Comparison of ENCODE assay signal across 12 cellular contexts in genomic region chr1:219554109-219554508, GRCh38. TPM values are rescaled to one million over a fixed set of nuclear protein-coding genes. Genes with fewer than 3 reads are reported as not detected.
DNase-seq lines count a peak whose midpoint lies in the region; TF ChIP-seq lines count a peak whose summit lies in the region.
"Had no signal": no experiment of that assay in that cellular context is flagged by ENCODE, and none has a peak within 500 bp of the region (broad histone marks: within the 10 kb centered on the region; RNA-seq: fewer than 3 reads in every experiment).

No MANE protein-coding gene starts in this region.

- peak; percentile 37 for DNase-seq in amniotic epithelial cell (ENCODE audit: low read depth)
- peak; percentile 66 for DNase-seq in fibroblast of peridontal ligament (ENCODE audit: extremely low read depth)
- DNase-seq in mesothelial cell of epicardium (ENCODE audit: low spot score in 2 of 2, unreplicated experiment in 2 of 2): no peak
- no peak for DNase-seq in hepatocyte (ENCODE audit: low spot score)
- no peak for DNase-seq in NCI-H510A (lab: John Stamatoyannopoulos, UW)
- DNase-seq in GOT3 (lab: John Stamatoyannopoulos, UW): no peak
- DNase-seq: AML-193; CD8-positive, alpha-beta memory T cell; DMS53; HCEC 1CT; HFFc6 had no signal

- WGBS in hepatocyte (ENCODE audit: low lambda C conversion rate, missing lambda C conversion rate): 85% methylated on average over 3 of the region's 3 CpGs

- no peaks in the 10 kb centered on the region for H3K9me3 Mint-ChIP-seq in mesothelial cell of epicardium

- no peaks in the 10 kb centered on the region for H3K9me3 ChIP-seq in hepatocyte (ENCODE audit: low read depth)
- H3K9me3 ChIP-seq: BLaER1 had no signal

- no peak overlapping the region for H3K4me3 ChIP-seq in hepatocyte
- H3K4me3 ChIP-seq: BLaER1 had no signal

- no peaks in the 10 kb centered on the region for H3K36me3 ChIP-seq in hepatocyte (replicated peaks; ENCODE audit: insufficient read depth, low read depth)
- H3K36me3 ChIP-seq: BLaER1 had no signal

- no peaks in the 10 kb centered on the region for H4K20me1 ChIP-seq in hepatocyte (ENCODE audit: insufficient read depth, poor library complexity, severe bottlenecking)
- H4K20me1 ChIP-seq: BLaER1 had no signal

- H3K4me1 ChIP-seq in hepatocyte (ENCODE audit: insufficient read depth): no peaks in the 10 kb centered on the region

- H3K27me3 Mint-ChIP-seq in mesothelial cell of epicardium (ENCODE audit: low read depth): no peaks in the 10 kb centered on the region
- H3K27me3 Mint-ChIP-seq: CD8-positive, alpha-beta memory T cell had no signal

- TF ChIP-seq CTCF in mesothelial cell of epicardium (IDR thresholded peaks at IDR 0.05; ENCODE audit: unreplicated experiment) (no peak), hepatocyte (IDR thresholded peaks at IDR 0.05; ENCODE audit: poor library complexity) (no peak)

- peak overlapping the region; percentile 0 for H3K27ac Mint-ChIP-seq in mesothelial cell of epicardium
- H3K27ac Mint-ChIP-seq: CD8-positive, alpha-beta memory T cell; HFFc6 had no signal

- H2AFZ ChIP-seq in hepatocyte: no peak overlapping the region

- H3K79me2 ChIP-seq in hepatocyte: no peaks in the 10 kb centered on the region

- H3K27ac ChIP-seq in hepatocyte: no peak overlapping the region
- H3K27ac ChIP-seq: BLaER1 had no signal

- no peak overlapping the region for H3K4me2 ChIP-seq in hepatocyte
- H3K4me2 ChIP-seq: BLaER1 had no signal

- H3K36me3 Mint-ChIP-seq in mesothelial cell of epicardium: no peaks in the 10 kb centered on the region
- H3K36me3 Mint-ChIP-seq: CD8-positive, alpha-beta memory T cell had no signal

- no peaks in the 10 kb centered on the region for H3K27me3 ChIP-seq in hepatocyte
- H3K27me3 ChIP-seq: BLaER1 had no signal

- H3K9me2 ChIP-seq in hepatocyte (replicated peaks; ENCODE audit: insufficient read depth): no peaks in the 10 kb centered on the region

- peaks cover 29% of the 10 kb centered on the region for H3K4me1 Mint-ChIP-seq in mesothelial cell of epicardium
- H3K4me1 Mint-ChIP-seq: CD8-positive, alpha-beta memory T cell had no signal

- no peak overlapping the region for H3K4me3 Mint-ChIP-seq in mesothelial cell of epicardium
- H3K4me3 Mint-ChIP-seq: CD8-positive, alpha-beta memory T cell; HFFc6 had no signal

RNA-seq across cellular contexts. Expression of gene ZC3H11B, which starts 58.8 kb away (rescaled TPM):
- total RNA-seq in mesothelial cell of epicardium (0.20 to 0.33 TPM (median 0.20 TPM) in 3 replicates), hepatocyte (not detected in 2 replicates)
- polyA plus RNA-seq in hepatocyte: 0.21 TPM in 1 of 2 replicates, not detected in the other
- polyA plus RNA-seq: CD8-positive, alpha-beta memory T cell had no signal

Comparison
In these comparisons a context has a peak if more than half of its experiments do, and no peak if none do; other contexts are left out.
1. DNase-seq: peak in amniotic epithelial cell (single experiment) and fibroblast of peridontal ligament (single experiment); none in mesothelial cell of epicardium (0 of 2), hepatocyte (single experiment), NCI-H510A (single experiment) and GOT3 (single experiment).